1 cellular context compared by ENCODE assay signal in genomic region chr14:104821229-104821945, GRCh38.
A peak's percentile ranks its signal among the peaks of the same experiment; 100 is the strongest.
TF ChIP-seq lines count a peak whose summit lies in the region.

No MANE protein-coding gene starts in this region.

TF ChIP-seq in HepG2, 621 proteins besides CTCF, POLR2A, EP300 and RAD21 (continued from another document and continues in another):
- no peak for TF ChIP-seq ZNF646 (CRISPR knock-in tag; IDR thresholded peaks at IDR 0.05)
- TF ChIP-seq MIER3 (CRISPR knock-in tag; IDR thresholded peaks at IDR 0.05; ENCODE audit: borderline replicate concordance), result no peak
- TF ChIP-seq ASH2L (IDR thresholded peaks at IDR 0.05; ENCODE audit: insufficient read length, low read depth, low read length), result no peak
- no peak for TF ChIP-seq NR0B2 (CRISPR knock-in tag; IDR thresholded peaks at IDR 0.05)
- TF ChIP-seq NCOA1 (CRISPR knock-in tag; IDR thresholded peaks at IDR 0.05), result no peak
- no peak for TF ChIP-seq THAP8 (CRISPR knock-in tag; IDR thresholded peaks at IDR 0.05; ENCODE audit: borderline replicate concordance)
- no peak for TF ChIP-seq ZNF276 (CRISPR knock-in tag; IDR thresholded peaks at IDR 0.05; ENCODE audit: low read depth)
- TF ChIP-seq ARHGAP35 (CRISPR knock-in tag; IDR thresholded peaks at IDR 0.05; ENCODE audit: borderline replicate concordance), result no peak
- TF ChIP-seq AGO2 (optimal IDR thresholded peaks at IDR 0.05; ENCODE audit: low read depth, low read length), result peak; percentile 35
- TF ChIP-seq ZNF354B (CRISPR knock-in tag; IDR thresholded peaks at IDR 0.05), result no peak
- TF ChIP-seq ZNF615 (CRISPR knock-in tag; IDR thresholded peaks at IDR 0.05; ENCODE audit: borderline replicate concordance), result no peak
- TF ChIP-seq NFE2L1 (CRISPR knock-in tag; IDR thresholded peaks at IDR 0.05; ENCODE audit: borderline replicate concordance), result no peak
- no peak for TF ChIP-seq PLRG1 (conservative IDR thresholded peaks at IDR 0.05)
- peak; percentile 49; the same call in 1 of the 2 replicates for TF ChIP-seq SP4 (CRISPR knock-in tag; IDR thresholded peaks at IDR 0.05)
- TF ChIP-seq PHF21A (CRISPR knock-in tag; IDR thresholded peaks at IDR 0.05), result no peak
- TF ChIP-seq ZSCAN31 (CRISPR knock-in tag; IDR thresholded peaks at IDR 0.05; ENCODE audit: low read depth), result no peak
- TF ChIP-seq HMGXB3 (CRISPR knock-in tag; IDR thresholded peaks at IDR 0.05; ENCODE audit: borderline replicate concordance), result no peak
- no peak for TF ChIP-seq ZBED4 (CRISPR knock-in tag; IDR thresholded peaks at IDR 0.05; ENCODE audit: borderline replicate concordance)
- TF ChIP-seq HOXA5 (CRISPR knock-in tag; IDR thresholded peaks at IDR 0.05), result no peak
- TF ChIP-seq ATF6 (CRISPR knock-in tag; conservative IDR thresholded peaks at IDR 0.05), result no peak
- no peak for TF ChIP-seq TOE1 (CRISPR knock-in tag; IDR thresholded peaks at IDR 0.05)
- TF ChIP-seq HDAC6 (IDR thresholded peaks at IDR 0.05; ENCODE audit: low read depth, low read length), result no peak
- TF ChIP-seq ZNF282 (IDR thresholded peaks at IDR 0.05; ENCODE audit: partially characterized antibody), result no peak
- no peak for TF ChIP-seq PAX8 (CRISPR knock-in tag; IDR thresholded peaks at IDR 0.05; ENCODE audit: borderline replicate concordance)
- no peak for TF ChIP-seq ZNF639 (CRISPR knock-in tag; conservative IDR thresholded peaks at IDR 0.05)
- TF ChIP-seq ESRRA (CRISPR knock-in tag; IDR thresholded peaks at IDR 0.05; ENCODE audit: low read depth), result no peak
- no peak for TF ChIP-seq REPIN1 (CRISPR knock-in tag; IDR thresholded peaks at IDR 0.05; ENCODE audit: borderline replicate concordance, low read depth)
